Comparison of ENCODE assay signal across 27 cellular contexts in the genomic region with DNA sequence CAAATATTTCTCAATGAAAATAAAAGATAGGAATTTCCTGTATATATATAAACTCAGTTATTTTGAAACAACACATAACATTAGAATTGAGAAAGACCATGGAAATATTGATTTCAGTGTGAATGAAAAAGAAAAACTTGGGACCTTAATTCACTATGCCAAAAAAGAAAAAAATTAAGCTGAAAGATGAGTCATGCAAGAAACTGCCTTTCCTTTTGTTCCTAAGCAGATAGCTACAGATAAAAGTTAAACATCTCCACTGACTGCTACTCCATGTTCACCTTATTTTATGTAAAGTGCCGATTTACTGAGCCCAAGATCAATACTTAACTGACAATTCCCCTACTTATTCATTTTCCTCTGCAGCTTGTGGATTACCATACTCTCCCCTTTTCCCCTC. TPM values are rescaled to one million over a fixed set of nuclear protein-coding genes. Genes with fewer than 3 reads are reported as not detected.
"Had no signal": no experiment of that assay in that cellular context is flagged by ENCODE, and none has a peak within 500 bp of the region (broad histone marks: within the 10 kb centered on the region; RNA-seq: fewer than 3 reads in every experiment).

No MANE protein-coding gene starts in this region.

- H3K27ac ChIP-seq: breast epithelium, colonic mucosa, dorsolateral prefrontal cortex, esophagus squamous epithelium, heart right ventricle, left ventricle myocardium inferior, psoas muscle, skin epidermis, stomach, transverse colon had no signal

- H3K27me3 ChIP-seq: breast epithelium, colonic mucosa, esophagus squamous epithelium, transverse colon had no signal

- DNase-seq: activated CD4-positive, alpha-beta T cell treated with anti-CD3 and anti-CD28 coated beads for 4 hours; activated CD4-positive, alpha-beta T cell treated with anti-CD3 and anti-CD28 coated beads, Interleukin-2, amount 50 U/mL, for 48 hours; activated CD4-positive, CD25-positive, alpha-beta regulatory T cell; activated naive CD4-positive, alpha-beta T cell treated with Interleukin-2 at 50 U/mL for 16 hours; activated naive CD8-positive, alpha-beta T cell treated with anti-CD3 and anti-CD28 coated beads for 36 hours; activated T-cell treated with anti-CD3 and anti-CD28 coated beads, Interleukin-2, amount 50 U/mL, for 48 hours; colonic mucosa; dorsolateral prefrontal cortex; effector memory CD8-positive, alpha-beta T cell; esophagus squamous epithelium; heart right ventricle; kidney glomerular epithelial cell; left ventricle myocardium inferior; midbrain; natural killer cell; psoas muscle; right cardiac atrium; stomach; T1000; transverse colon had no signal

- H3K9me3 ChIP-seq: breast epithelium, colonic mucosa, esophagus squamous epithelium, heart right ventricle, left ventricle myocardium inferior, psoas muscle, stomach, transverse colon had no signal

- ATAC-seq: effector memory CD8-positive, alpha-beta T cell; heart right ventricle; natural killer cell; psoas muscle; right cardiac atrium; stimulated activated memory B cell treated with anti-CD40 and anti-IgM and Interleukin-4, amounts not matched to agents 10 μg/mL and 1 μg/mL and 100 μg/mL, for 72 hours had no signal

- H3K4me3 ChIP-seq: breast epithelium, colonic mucosa, dorsolateral prefrontal cortex, esophagus squamous epithelium, heart right ventricle, left ventricle myocardium inferior, psoas muscle, skin epidermis, stomach, transverse colon had no signal

- H3K36me3 ChIP-seq: breast epithelium, colonic mucosa, esophagus squamous epithelium, heart right ventricle, left ventricle myocardium inferior, stomach, transverse colon had no signal

- FAIRE-seq: urothelium cell line had no signal

- H3K4me1 ChIP-seq: breast epithelium, colonic mucosa, esophagus squamous epithelium, heart right ventricle, left ventricle myocardium inferior, psoas muscle, stomach, transverse colon had no signal

RNA-seq across cellular contexts. Expression of a gene that starts 57.1 kb away (rescaled TPM):
- total RNA-seq: colonic mucosa, dorsolateral prefrontal cortex, heart right ventricle, left ventricle myocardium inferior, lung microvascular endothelial cell, natural killer cell, osteocyte, psoas muscle, right cardiac atrium, temporal lobe, transverse colon had no signal
- polyA plus RNA-seq: right cardiac atrium had no signal
